ENCODE assay signal across 1 cellular context in the genomic region with DNA sequence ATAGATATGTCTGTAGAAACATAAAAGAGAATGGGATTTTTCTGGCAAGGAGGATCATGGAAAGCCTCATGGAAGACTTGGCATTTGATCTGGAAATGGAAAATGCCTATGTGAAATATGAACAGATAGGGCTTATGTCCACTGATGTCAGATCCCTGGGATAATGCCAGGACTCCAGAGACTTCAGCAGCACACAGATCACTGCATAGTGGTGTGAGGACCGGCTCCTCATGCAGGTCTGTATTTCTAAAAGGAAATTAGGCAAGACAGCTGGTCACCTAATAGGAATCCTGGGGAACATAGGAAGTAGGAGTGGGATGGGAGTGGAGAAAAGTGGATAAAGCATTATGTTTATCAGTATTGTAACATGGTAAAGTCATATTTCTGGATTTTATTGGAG.
TF ChIP-seq lines count a peak whose summit lies in the region.

No MANE protein-coding gene starts in this region.

TF ChIP-seq in K562, 482 proteins besides CTCF, POLR2A, EP300 and RAD21:
- TF ChIP-seq, protein P1, sequence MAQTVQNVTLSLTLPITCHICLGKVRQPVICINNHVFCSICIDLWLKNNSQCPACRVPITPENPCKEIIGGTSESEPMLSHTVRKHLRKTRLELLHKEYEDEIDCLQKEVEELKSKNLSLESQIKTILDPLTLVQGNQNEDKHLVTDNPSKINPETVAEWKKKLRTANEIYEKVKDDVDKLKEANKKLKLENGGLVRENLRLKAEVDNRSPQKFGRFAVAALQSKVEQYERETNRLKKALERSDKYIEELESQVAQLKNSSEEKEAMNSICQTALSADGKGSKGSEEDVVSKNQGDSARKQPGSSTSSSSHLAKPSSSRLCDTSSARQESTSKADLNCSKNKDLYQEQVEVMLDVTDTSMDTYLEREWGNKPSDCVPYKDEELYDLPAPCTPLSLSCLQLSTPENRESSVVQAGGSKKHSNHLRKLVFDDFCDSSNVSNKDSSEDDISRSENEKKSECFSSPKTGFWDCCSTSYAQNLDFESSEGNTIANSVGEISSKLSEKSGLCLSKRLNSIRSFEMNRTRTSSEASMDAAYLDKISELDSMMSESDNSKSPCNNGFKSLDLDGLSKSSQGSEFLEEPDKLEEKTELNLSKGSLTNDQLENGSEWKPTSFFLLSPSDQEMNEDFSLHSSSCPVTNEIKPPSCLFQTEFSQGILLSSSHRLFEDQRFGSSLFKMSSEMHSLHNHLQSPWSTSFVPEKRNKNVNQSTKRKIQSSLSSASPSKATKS (CRISPR knock-in tag; IDR thresholded peaks at IDR 0.05): no peak
- TF ChIP-seq ZKSCAN8 (CRISPR knock-in tag; IDR thresholded peaks at IDR 0.05) (peak; percentile 29; the same call in 1 of the 2 replicates), NCOA1 (IDR thresholded peaks at IDR 0.05; ENCODE audit: low read depth) (no peak), ZNF140 (CRISPR knock-in tag; IDR thresholded peaks at IDR 0.05) (no peak), DDX20 (tag; IDR thresholded peaks at IDR 0.05; ENCODE audit: low read depth) (no peak), SLC30A9 (CRISPR knock-in tag; IDR thresholded peaks at IDR 0.05) (no peak), ZNF436 (CRISPR knock-in tag; IDR thresholded peaks at IDR 0.05) (no peak)
TF ChIP-seq in K562: peak in this region for 1.
